In the genomic region with DNA sequence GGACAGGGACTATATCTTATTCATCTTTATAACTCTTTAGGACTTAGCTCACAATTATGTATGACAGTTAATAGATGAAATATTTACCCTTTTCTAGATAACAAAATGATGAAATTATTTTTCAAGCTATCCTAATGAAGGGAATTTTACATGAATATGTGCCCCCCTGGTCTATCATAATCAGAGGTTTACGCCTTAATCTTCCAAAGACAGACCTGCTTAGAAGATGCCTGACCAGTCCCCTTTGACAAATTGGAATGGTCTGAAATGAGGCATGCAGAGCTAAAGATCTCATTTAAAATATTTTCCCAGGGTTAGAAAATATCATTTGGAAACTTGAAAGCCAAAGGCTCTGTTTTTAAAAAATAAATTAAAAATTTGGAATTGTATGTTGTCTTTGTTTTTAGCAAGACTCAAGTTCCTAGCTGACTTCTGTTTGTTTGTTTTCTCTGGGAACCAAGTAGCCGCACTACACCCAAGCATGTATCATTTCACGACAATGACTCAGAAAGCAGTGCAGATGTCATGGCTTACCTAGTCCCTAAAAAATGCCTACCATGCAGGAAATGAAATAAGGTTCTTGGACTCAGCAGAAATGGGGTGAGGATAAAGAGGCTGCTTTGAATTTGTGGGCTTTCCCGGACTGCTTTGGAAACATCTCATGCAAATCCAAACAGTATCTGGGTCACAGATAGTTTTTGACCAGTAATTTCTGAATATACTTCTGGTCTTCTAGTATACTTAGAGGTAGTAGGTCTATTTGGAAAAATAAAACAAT, we compare ENCODE assay signal across 8 cellular contexts.
DNase-seq lines count a peak whose midpoint lies in the region; ATAC-seq and TF ChIP-seq lines count a peak whose summit lies in the region.

No MANE protein-coding gene starts in this region.

- peaks cover 24% of the 10 kb centered on the region for H3K4me1 Mint-ChIP-seq in Calu3 (ENCODE audit: low read depth, unreplicated experiment)
- peaks cover 19% of the 10 kb centered on the region for H3K4me1 Mint-ChIP-seq in memory B cell
- no peaks in the 10 kb centered on the region for H3K4me1 Mint-ChIP-seq in endodermal cell

- H3K27ac ChIP-seq in caudate nucleus (ENCODE audit: low read depth, low read length) (no peak overlapping the region), endodermal cell (ENCODE audit: low read depth, low read length) (no peak overlapping the region)

- DNase-seq in Calu3 (peak; percentile 60), adipocyte (ENCODE audit: low read depth) (peak; percentile 94), memory B cell (ENCODE audit: low spot score in 2 of 2) (no peak), NCI-H748 (lab: John Stamatoyannopoulos, UW; ENCODE audit: unreplicated experiment) (no peak), caudate nucleus (lab: John Stamatoyannopoulos, UW) (no peak), endodermal cell (no peak)

- H3K36me3 ChIP-seq in adipocyte (ENCODE audit: control insufficient read depth, insufficient read depth, low read length, severe bottlenecking) (no peaks in the 10 kb centered on the region), endodermal cell (ENCODE audit: control insufficient read depth, insufficient read depth, low read length) (no peaks in the 10 kb centered on the region)

- H3K36me3 Mint-ChIP-seq in Calu3 (ENCODE audit: insufficient read depth, unreplicated experiment) (no peaks in the 10 kb centered on the region), memory B cell (peaks cover 1% of the 10 kb centered on the region), endodermal cell (ENCODE audit: low read depth) (no peaks in the 10 kb centered on the region)

- BruUV-seq in Calu3 (replicated peaks; lab: Mats Ljungman, UMichigan) = no TSS peak

- intact Hi-C loops in Calu3 (cut with micrococcal nuclease; ENCODE audit: unreplicated experiment) = no loop called here

- H3K9me3 Mint-ChIP-seq in Calu3 (ENCODE audit: low read depth, unreplicated experiment) = no peaks in the 10 kb centered on the region
- peaks cover 3% of the 10 kb centered on the region for H3K9me3 Mint-ChIP-seq in memory B cell
- H3K9me3 Mint-ChIP-seq in endodermal cell = no peaks in the 10 kb centered on the region

- WGBS in endodermal cell (ENCODE audit: insufficient coverage in 1 of 2, insufficient read length in 1 of 2), 2 experiments = 81 to 94% methylated on average over 2 to 4 of the region's 4 CpGs

- H3K27me3 ChIP-seq in adipocyte (replicated peaks; ENCODE audit: control insufficient read depth, insufficient read depth, low read length) (no peaks in the 10 kb centered on the region), endodermal cell (ENCODE audit: control insufficient read depth, insufficient read depth, low read length, poor library complexity, severe bottlenecking) (no peaks in the 10 kb centered on the region)

- H3K4me3 ChIP-seq in adipocyte (ENCODE audit: low read length) (peak overlapping the region; percentile 42), endodermal cell (ENCODE audit: low read length) (no peak overlapping the region)

- H3K9ac ChIP-seq in adipocyte (ENCODE audit: low read length) (peak overlapping the region; percentile 83), endodermal cell (ENCODE audit: extremely low read depth, low read length, poor library complexity, severe bottlenecking) (no peak overlapping the region)

- H3K9me3 ChIP-seq in adipocyte (ENCODE audit: control insufficient read depth, low read length) (no peaks in the 10 kb centered on the region), endodermal cell (ENCODE audit: control insufficient read depth, low read length) (no peaks in the 10 kb centered on the region)

- H3K27me3 Mint-ChIP-seq in Calu3 (ENCODE audit: unreplicated experiment) (no peaks in the 10 kb centered on the region), memory B cell (no peaks in the 10 kb centered on the region), endodermal cell (ENCODE audit: insufficient read depth) (peaks cover 2% of the 10 kb centered on the region)

- H3K4me1 ChIP-seq in adipocyte (ENCODE audit: control insufficient read depth, insufficient read depth, low read length) = peaks cover 59% of the 10 kb centered on the region
- H3K4me1 ChIP-seq in endodermal cell (ENCODE audit: control insufficient read depth, insufficient read depth, low read length) = no peaks in the 10 kb centered on the region

- ATAC-seq in GM19452 (IDR thresholded peaks at IDR 0.05; ENCODE audit: unreplicated experiment) = peak; percentile 71
- peak; percentile 81 for ATAC-seq in HG03439 (IDR thresholded peaks at IDR 0.05; ENCODE audit: unreplicated experiment)
- peak; percentile 30 for ATAC-seq in memory B cell (ENCODE audit: low read depth)

- no peak for TF ChIP-seq CTCF in Calu3 (IDR thresholded peaks at IDR 0.05; ENCODE audit: unreplicated experiment)
- TF ChIP-seq CTCF in endodermal cell (conservative IDR thresholded peaks at IDR 0.05) = no peak

- CTCF ChIA-PET in Calu3 (lab: Charles Lee) = interaction anchor here (0.5 to 1.6 kb wide), 3 partner anchors 12 to 618 kb away, joined by 3 to 5 read pairs (median 4); no protein-coding TSS in a partner anchor

- H3K27ac Mint-ChIP-seq in Calu3 (ENCODE audit: unreplicated experiment) (peak overlapping the region; percentile 74), memory B cell (no peak overlapping the region), endodermal cell (no peak overlapping the region)

- H3K4me3 Mint-ChIP-seq in Calu3 (ENCODE audit: low read depth, unreplicated experiment) (no peak overlapping the region), memory B cell (no peak overlapping the region), endodermal cell (no peak overlapping the region)

Comparison
In these comparisons a context has a peak if more than half of its experiments do, and no peak if none do; other contexts are left out.
1. DNase-seq: peak in Calu3 (single experiment) and adipocyte (single experiment); none in memory B cell (0 of 2), NCI-H748 (single experiment), caudate nucleus (0 of 61) and endodermal cell (single experiment).
2. ATAC-seq: peak in every context shown above with its lines; median percentile 81 in HG03439; 71 in GM19452; 30 in memory B cell.